Comparison of ENCODE assay signal across 25 cellular contexts in genomic region chr13:51152713-51153112, GRCh38. TPM values are rescaled to one million over a fixed set of nuclear protein-coding genes. Genes with fewer than 3 reads are reported as not detected.
DNase-seq lines count a peak whose midpoint lies in the region; ATAC-seq and TF ChIP-seq lines count a peak whose summit lies in the region.
"Had no signal": no experiment of that assay in that cellular context is flagged by ENCODE, and none has a peak within 500 bp of the region (broad histone marks: within the 10 kb centered on the region; RNA-seq: fewer than 3 reads in every experiment).

No MANE protein-coding gene starts in this region.

- no peak overlapping the region for H3K9ac ChIP-seq in trophoblast cell (ENCODE audit: low read length)

- H2BK12ac ChIP-seq in trophoblast cell (ENCODE audit: low read length): no peak overlapping the region

- H3F3A ChIP-seq in GM23338 (replicated peaks; ENCODE audit: low read depth): peaks cover 1% of the 10 kb centered on the region; the same call in 1 of the 2 replicates

- H4K20me1 ChIP-seq in GM23338 (replicated peaks; ENCODE audit: insufficient read depth): no peaks in the 10 kb centered on the region

- TF ChIP-seq POLR2A in NB4 (IDR thresholded peaks at IDR 0.05; ENCODE audit: extremely low read depth, insufficient read length): no peak

- H2AFZ ChIP-seq in GM23338 (no peak overlapping the region), trophoblast cell (ENCODE audit: insufficient read depth, low read length, poor library complexity) (no peak overlapping the region)

- TF ChIP-seq CTCF in GM23338 (conservative IDR thresholded peaks at IDR 0.05; ENCODE audit: low read depth in 2 of 2) (no peak), NB4 (IDR thresholded peaks at IDR 0.05; ENCODE audit: low read depth, low read length) (no peak), choroid plexus epithelial cell (conservative IDR thresholded peaks at IDR 0.05; ENCODE audit: low read depth, low read length) (no peak)

- no peak overlapping the region for H4K12ac ChIP-seq in trophoblast cell (ENCODE audit: low read depth, low read length)

- H3K4me3 ChIP-seq in GM23338 (no peak overlapping the region), NB4 (ENCODE audit: low read depth, low read length) (no peak overlapping the region), choroid plexus epithelial cell (ENCODE audit: low read depth, low read length) (no peak overlapping the region), trophoblast cell (ENCODE audit: low read depth, low read length) (no peak overlapping the region)
- H3K4me3 ChIP-seq: body of pancreas, left lung had no signal

- H2BK120ac ChIP-seq in trophoblast cell (ENCODE audit: insufficient read depth, low read length, poor library complexity): no peak overlapping the region

- H3K27ac Mint-ChIP-seq in GM23338: peak overlapping the region; percentile 89; the same call in 1 of the 2 replicates
- no peak overlapping the region for H3K27ac Mint-ChIP-seq in effector memory CD8-positive, alpha-beta T cell
- H3K27ac Mint-ChIP-seq in activated T-helper 1 cell treated with anti-CD3 and anti-CD28 coated beads, Interleukin-12 subunit alpha, Interleukin-12 subunit beta, Interleukin-2, Interleukin-4 antibody, amounts not matched to agents 30 ng/mL and 10 ng/mL and 1 ng/mL, durations not matched to agents 14 hours and 24 hours and 36 hours: no peak overlapping the region
- H3K27ac Mint-ChIP-seq: activated naive CD8-positive, alpha-beta T cell; IgD-negative memory B cell had no signal

- H3K4me2 ChIP-seq in GM23338: no peak overlapping the region
- H3K4me2 ChIP-seq in trophoblast cell (ENCODE audit: low read length): no peak overlapping the region

- H2AK5ac ChIP-seq in trophoblast cell (ENCODE audit: low read length): no peak overlapping the region

- no peak overlapping the region for H4K8ac ChIP-seq in trophoblast cell (ENCODE audit: low read depth, low read length)

- H3K14ac ChIP-seq in trophoblast cell (ENCODE audit: low read length): no peak overlapping the region

- H4K91ac ChIP-seq in trophoblast cell (ENCODE audit: low read depth, low read length): no peak overlapping the region

- H3K27me3 Mint-ChIP-seq in GM23338 (ENCODE audit: insufficient read depth, low read depth, poor library complexity): peaks cover 4% of the 10 kb centered on the region
- H3K27me3 Mint-ChIP-seq in effector memory CD8-positive, alpha-beta T cell: peaks cover 24 to 82% of the 10 kb centered on the region in 2 donors
- peaks cover 4% of the 10 kb centered on the region for H3K27me3 Mint-ChIP-seq in activated T-helper 1 cell treated with anti-CD3 and anti-CD28 coated beads, Interleukin-12 subunit alpha, Interleukin-12 subunit beta, Interleukin-2, Interleukin-4 antibody, amounts not matched to agents 30 ng/mL and 10 ng/mL and 1 ng/mL, durations not matched to agents 14 hours and 24 hours and 36 hours (ENCODE audit: insufficient read depth)

- no CpG with 5 or more reads among the region's 5 CpGs for WGBS in trophoblast cell (ENCODE audit: extremely low coverage, insufficient coverage, insufficient read length)

- H3K79me1 ChIP-seq in trophoblast cell (ENCODE audit: low read length): no peaks in the 10 kb centered on the region

- intact Hi-C loops in activated T-helper 1 cell treated with anti-CD3 and anti-CD28 coated beads, Interleukin-12 subunit alpha, Interleukin-12 subunit beta, Interleukin-2, Interleukin-4 antibody, amounts not matched to agents 30 ng/mL and 10 ng/mL and 1 ng/mL, durations not matched to agents 14 hours and 24 hours and 36 hours (cut with micrococcal nuclease): no loop called here

- H2BK5ac ChIP-seq in trophoblast cell (ENCODE audit: low read depth, low read length, poor library complexity): no peak overlapping the region

- H3K27ac ChIP-seq in GM23338 (ENCODE audit: low read depth) (no peak overlapping the region), trophoblast cell (ENCODE audit: low read depth, low read length) (no peak overlapping the region)
- H3K27ac ChIP-seq: body of pancreas, left lung had no signal

- DNase-seq in GM23338 (ENCODE audit: low spot score) (no peak), NB4 (ENCODE audit: low read depth) (peak; percentile 11), choroid plexus epithelial cell (ENCODE audit: low read depth) (peak; percentile 46), trophoblast cell (peak; percentile 28 to 58), SIG-M5 treated with dmso at 0.1 percent for 504 hours (lab: John Stamatoyannopoulos, UW; ENCODE audit: unreplicated experiment) (no peak)
- DNase-seq in effector memory CD8-positive, alpha-beta T cell: no peak
- DNase-seq in activated T-helper 1 cell treated with anti-CD3 and anti-CD28 coated beads, Interleukin-12 subunit alpha, Interleukin-12 subunit beta, Interleukin-2, Interleukin-4 antibody, amounts not matched to agents 30 ng/mL and 10 ng/mL and 1 ng/mL, durations not matched to agents 14 hours and 24 hours and 36 hours (ENCODE audit: low spot score): no peak
- DNase-seq: activated CD8-positive, alpha-beta memory T cell treated with anti-CD3 and anti-CD28 coated beads for 24 hours; activated T-cell treated with anti-CD3 and anti-CD28 coated beads, Interleukin-2, amount 50 U/mL, for 48 hours; body of pancreas; COR-L47; head of caudate nucleus; left lung; NCI-H2029 treated with DMSO at 0.1 percent for 48 hours; NCI-H510A treated with DMSO at 0.1 percent for 48 hours; RPMI8226 had no signal

- peaks cover 10% of the 10 kb centered on the region; the same call in 1 of the 3 replicates for H3K9me3 Mint-ChIP-seq in GM23338
- no peaks in the 10 kb centered on the region for H3K9me3 Mint-ChIP-seq in effector memory CD8-positive, alpha-beta T cell
- no peaks in the 10 kb centered on the region for H3K9me3 Mint-ChIP-seq in activated T-helper 1 cell treated with anti-CD3 and anti-CD28 coated beads, Interleukin-12 subunit alpha, Interleukin-12 subunit beta, Interleukin-2, Interleukin-4 antibody, amounts not matched to agents 30 ng/mL and 10 ng/mL and 1 ng/mL, durations not matched to agents 14 hours and 24 hours and 36 hours
- H3K9me3 Mint-ChIP-seq: IgD-negative memory B cell had no signal

- no peak overlapping the region for H3K23ac ChIP-seq in trophoblast cell (ENCODE audit: low read length)

- H3K9me2 ChIP-seq in GM23338 (ENCODE audit: insufficient read depth): no peaks in the 10 kb centered on the region

- H3K27me3 ChIP-seq in GM23338 (ENCODE audit: insufficient read depth): no peaks in the 10 kb centered on the region
- H3K27me3 ChIP-seq in trophoblast cell (ENCODE audit: insufficient read depth, low read length): no peaks in the 10 kb centered on the region
- H3K27me3 ChIP-seq: body of pancreas, left lung had no signal

- peaks cover 12% of the 10 kb centered on the region; the same call in 1 of the 2 replicates for H3K79me2 ChIP-seq in GM23338 (replicated peaks; ENCODE audit: insufficient read depth)
- no peaks in the 10 kb centered on the region for H3K79me2 ChIP-seq in trophoblast cell (ENCODE audit: control insufficient read depth, insufficient read depth, low read length, poor library complexity)

- H3K36me3 Mint-ChIP-seq in GM23338 (ENCODE audit: low read depth): peaks cover 37% of the 10 kb centered on the region
- H3K36me3 Mint-ChIP-seq in effector memory CD8-positive, alpha-beta T cell (ENCODE audit: insufficient read depth): no peaks in the 10 kb centered on the region
- no peaks in the 10 kb centered on the region for H3K36me3 Mint-ChIP-seq in activated T-helper 1 cell treated with anti-CD3 and anti-CD28 coated beads, Interleukin-12 subunit alpha, Interleukin-12 subunit beta, Interleukin-2, Interleukin-4 antibody, amounts not matched to agents 30 ng/mL and 10 ng/mL and 1 ng/mL, durations not matched to agents 14 hours and 24 hours and 36 hours (ENCODE audit: low read depth)
- H3K36me3 Mint-ChIP-seq: activated naive CD8-positive, alpha-beta T cell; IgD-negative memory B cell had no signal

- H3K9me3 ChIP-seq in trophoblast cell (ENCODE audit: insufficient read depth, low read depth, low read length): no peaks in the 10 kb centered on the region
- H3K9me3 ChIP-seq: body of pancreas, left lung had no signal

- no peak overlapping the region for H3K4ac ChIP-seq in trophoblast cell (ENCODE audit: low read depth, low read length)

- H3K36me3 ChIP-seq in GM23338 (ENCODE audit: insufficient read depth): no peaks in the 10 kb centered on the region
- no peaks in the 10 kb centered on the region for H3K36me3 ChIP-seq in trophoblast cell (ENCODE audit: control insufficient read depth in 1 of 2, insufficient read depth in 2 of 2, low read length in 2 of 2)
- H3K36me3 ChIP-seq: left lung had no signal

- no peak overlapping the region for H3K4me3 Mint-ChIP-seq in GM23338
- H3K4me3 Mint-ChIP-seq in effector memory CD8-positive, alpha-beta T cell: no peak overlapping the region
- H3K4me3 Mint-ChIP-seq in activated T-helper 1 cell treated with anti-CD3 and anti-CD28 coated beads, Interleukin-12 subunit alpha, Interleukin-12 subunit beta, Interleukin-2, Interleukin-4 antibody, amounts not matched to agents 30 ng/mL and 10 ng/mL and 1 ng/mL, durations not matched to agents 14 hours and 24 hours and 36 hours: no peak overlapping the region
- H3K4me3 Mint-ChIP-seq: activated naive CD8-positive, alpha-beta T cell; IgD-negative memory B cell had no signal

- H3K18ac ChIP-seq in trophoblast cell (ENCODE audit: low read length): no peak overlapping the region

- H3K4me1 ChIP-seq in GM23338 (ENCODE audit: insufficient read depth): peaks cover 61% of the 10 kb centered on the region
- H3K4me1 ChIP-seq in trophoblast cell (ENCODE audit: control insufficient read depth in 1 of 2, insufficient read depth in 2 of 2, low read length in 2 of 2): no peaks in the 10 kb centered on the region
- H3K4me1 ChIP-seq: body of pancreas had no signal

- H3K4me1 Mint-ChIP-seq in GM23338: peaks cover 77% of the 10 kb centered on the region
- peaks cover 0 to 7% of the 10 kb centered on the region in 2 donors for H3K4me1 Mint-ChIP-seq in effector memory CD8-positive, alpha-beta T cell (ENCODE audit: low read depth in 2 of 2)
- H3K4me1 Mint-ChIP-seq in activated T-helper 1 cell treated with anti-CD3 and anti-CD28 coated beads, Interleukin-12 subunit alpha, Interleukin-12 subunit beta, Interleukin-2, Interleukin-4 antibody, amounts not matched to agents 30 ng/mL and 10 ng/mL and 1 ng/mL, durations not matched to agents 14 hours and 24 hours and 36 hours (ENCODE audit: low read depth): peaks cover 16% of the 10 kb centered on the region
- H3K4me1 Mint-ChIP-seq: IgD-negative memory B cell had no signal

- no peak for ATAC-seq in GM23338
- ATAC-seq in effector memory CD8-positive, alpha-beta T cell (replicated peaks): no peak
- ATAC-seq: activated CD4-positive, CD25-positive, alpha-beta regulatory T cell treated with anti-CD3 and anti-CD28 coated beads, Interleukin-2, amount 50 U/mL, for 24 hours; body of pancreas; left lung; SK-N-SH treated with all-trans-retinoic acid at 6 μM for 48 hours had no signal

TF ChIP-seq in GM23338, 12 proteins besides CTCF, POLR2A, EP300 and RAD21 (continues in another document):
- no peak for TF ChIP-seq EZH2 (IDR thresholded peaks at IDR 0.05; ENCODE audit: low read depth, unreplicated experiment)

RNA-seq across cellular contexts. Expression of gene C13orf42, which starts 41.6 kb away (rescaled TPM):
- total RNA-seq in GM23338 (2014; rRNA removed; shearing (Covaris generic)): 9.4 and 24.5 TPM in 2 replicates
- 94.4 and 96.5 TPM in 2 replicates for polyA plus RNA-seq in GM23338 (2016; fragmentation: Nextera tagmentation; extraction: Ambion mirVana)
- polyA plus RNA-seq in trophoblast cell (2013): 0.04 TPM in 2 replicates
- not detected in 2 replicates for total RNA-seq in activated T-helper 1 cell treated with anti-CD3 and anti-CD28 coated beads, Interleukin-12 subunit alpha, Interleukin-12 subunit beta, Interleukin-2, Interleukin-4 antibody, amounts not matched to agents 30 ng/mL and 10 ng/mL and 1 ng/mL, durations not matched to agents 14 hours and 24 hours and 36 hours
- total RNA-seq: body of pancreas, fibroblast of lung, progenitor cell of endocrine pancreas, skeletal muscle tissue, ureter had no signal
- polyA plus RNA-seq: fibroblast of lung, IgD-negative memory B cell, neural cell had no signal

Comparison
In these comparisons a context has a peak if more than half of its experiments do, and no peak if none do; other contexts are left out.
1. DNase-seq: peak in NB4 (single experiment), choroid plexus epithelial cell (single experiment) and trophoblast cell (2 of 2); none in GM23338 (single experiment), effector memory CD8-positive, alpha-beta T cell (0 of 3), activated T-helper 1 cell treated with anti-CD3 and anti-CD28 coated beads, Interleukin-12 subunit alpha, Interleukin-12 subunit beta, Interleukin-2, Interleukin-4 antibody, amounts not matched to agents 30 ng/mL and 10 ng/mL and 1 ng/mL, durations not matched to agents 14 hours and 24 hours and 36 hours (single experiment) and SIG-M5 treated with dmso at 0.1 percent for 504 hours (single experiment).
2. RNA of gene C13orf42, which starts 41.6 kb away (total RNA-seq): 9.4 to 24.5 TPM in GM23338; not detected in activated T-helper 1 cell treated with anti-CD3 and anti-CD28 coated beads, Interleukin-12 subunit alpha, Interleukin-12 subunit beta, Interleukin-2, Interleukin-4 antibody, amounts not matched to agents 30 ng/mL and 10 ng/mL and 1 ng/mL, durations not matched to agents 14 hours and 24 hours and 36 hours; every median in the first group is over 10 times any median in the second.